20 cellular contexts compared by ENCODE assay signal in the genomic region with DNA sequence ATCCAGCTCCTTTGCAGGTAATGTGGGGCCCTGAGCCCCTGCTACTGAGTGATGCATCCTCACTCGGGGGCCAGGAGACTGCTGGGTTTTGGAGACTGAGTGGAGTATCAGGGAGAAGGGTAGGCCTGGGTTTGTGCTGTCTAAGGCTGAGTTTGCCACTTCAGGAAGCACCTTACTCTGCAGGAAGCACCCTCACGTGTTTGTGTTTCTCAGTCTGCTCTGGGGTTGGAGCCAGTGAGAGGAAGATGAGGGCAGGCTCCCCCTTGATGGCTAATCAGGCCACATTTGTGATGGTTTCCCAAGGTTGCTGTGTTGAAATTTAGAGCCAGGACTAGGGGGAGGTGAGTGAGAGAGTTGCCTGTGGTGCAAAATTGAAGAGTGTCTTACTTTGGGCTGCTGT. TPM values are rescaled to one million over a fixed set of nuclear protein-coding genes. Genes with fewer than 3 reads are reported as not detected.
"Had no signal": no experiment of that assay in that cellular context is flagged by ENCODE, and none has a peak within 500 bp of the region (broad histone marks: within the 10 kb centered on the region; RNA-seq: fewer than 3 reads in every experiment).

No MANE protein-coding gene starts in this region.

- H2AFZ ChIP-seq: hepatocyte, parathyroid adenoma had no signal

- H3K4me1 ChIP-seq: parathyroid adenoma, right lobe of liver, transverse colon, upper lobe of right lung had no signal

- H3K36me3 ChIP-seq: neutrophil, right lobe of liver, transverse colon, upper lobe of right lung, uterus had no signal

- H3K9ac ChIP-seq: parathyroid adenoma had no signal

- H3K4me2 ChIP-seq: hepatocyte had no signal

- H3K79me2 ChIP-seq: hepatocyte, parathyroid adenoma had no signal

- H3K27ac ChIP-seq: hepatocyte, neutrophil, parathyroid adenoma, right lobe of liver, transverse colon, upper lobe of right lung, uterus had no signal

- ATAC-seq: left lobe of liver; mucosa of descending colon; natural killer cell treated with Interleukin-12 subunit alpha and Interleukin-12 subunit beta and Interleukin-15 and Interleukin-18, amount 100 ng/mL, for 72 hours; right lobe of liver; stimulated activated naive B cell treated with anti-CD40 and anti-IgM and Interleukin-4, amounts not matched to agents 10 μg/mL and 1 μg/mL and 100 μg/mL, for 72 hours; upper lobe of right lung had no signal

- H3K27me3 ChIP-seq: hepatocyte, right lobe of liver, transverse colon, upper lobe of right lung, uterus had no signal

- DNase-seq: cortex of kidney; effector CD4-positive, alpha-beta T cell; head of caudate nucleus; kidney; mucosa of descending colon; naive B cell; right lobe of liver; small intestine; stimulated activated CD4-positive, alpha-beta T cell treated with anti-CD3 and anti-CD28 coated beads, Interleukin-15, amount 100 ng/mL, for 24 hours; stimulated activated CD4-positive, alpha-beta T cell treated with anti-CD3 and anti-CD28 coated beads, Interleukin-2, amount 100 ng/mL, for 48 hours; stimulated activated naive B cell treated with anti-CD40 and anti-IgM and Interleukin-4, amounts not matched to agents 10 μg/mL and 1 μg/mL and 100 μg/mL, for 72 hours; transverse colon; upper lobe of right lung; uterus had no signal

- H3K4me3 ChIP-seq: hepatocyte, lung, mucosa of descending colon, right lobe of liver, transverse colon, upper lobe of right lung, uterus had no signal

- H3K9me3 ChIP-seq: mucosa of descending colon, neutrophil, right lobe of liver, transverse colon, upper lobe of right lung, uterus had no signal

RNA-seq across cellular contexts. Expression of gene THY1, which starts 13.7 kb away (rescaled TPM):
- total RNA-seq: natural killer cell treated with Interleukin-12 subunit alpha and Interleukin-12 subunit beta and Interleukin-15 and Interleukin-18, amount 100 ng/mL, for 72 hours had no signal

RNA-seq across cellular contexts. Expression of gene USP2, which starts 55.2 kb away (rescaled TPM):
- total RNA-seq: natural killer cell treated with Interleukin-12 subunit alpha and Interleukin-12 subunit beta and Interleukin-15 and Interleukin-18, amount 100 ng/mL, for 72 hours had no signal
